1 cellular context compared by ENCODE assay signal in genomic region chr4:112231779-112232713, GRCh38.
A peak's percentile ranks its signal among the peaks of the same experiment; 100 is the strongest.
TF ChIP-seq lines count a peak whose summit lies in the region.

Gene AP1AR (plus strand): TSS chr4:112231787. CDS start chr4:112232092, 305 bp downstream.

TF ChIP-seq in HepG2, 621 proteins besides CTCF, POLR2A, EP300 and RAD21 (continued from another document and continues in another):
- no peak for TF ChIP-seq MLXIP (CRISPR knock-in tag; IDR thresholded peaks at IDR 0.05; ENCODE audit: borderline replicate concordance)
- TF ChIP-seq ZNF850 (CRISPR knock-in tag; conservative IDR thresholded peaks at IDR 0.05) = peak; percentile 79; the same call in 1 of the 2 replicates
- no peak for TF ChIP-seq ADNP (CRISPR knock-in tag; IDR thresholded peaks at IDR 0.05)
- 0 out of 2 replicates have a peak, but pooled peaks have one; percentile 64 for TF ChIP-seq NFE2L1 (CRISPR knock-in tag; IDR thresholded peaks at IDR 0.05; ENCODE audit: borderline replicate concordance)
- TF ChIP-seq ZNF142 (CRISPR knock-in tag; IDR thresholded peaks at IDR 0.05) = peak; percentile 64; the same call in 1 of the 2 replicates
- no peak for TF ChIP-seq ZBTB3 (CRISPR knock-in tag; IDR thresholded peaks at IDR 0.05; ENCODE audit: borderline replicate concordance, low read depth)
- no peak for TF ChIP-seq ZSCAN9 (CRISPR knock-in tag; IDR thresholded peaks at IDR 0.05; ENCODE audit: borderline replicate concordance)
- TF ChIP-seq ZNF639 (CRISPR knock-in tag; conservative IDR thresholded peaks at IDR 0.05) = peak; percentile 31; the same call in 1 of the 2 replicates
- TF ChIP-seq TFE3 (CRISPR knock-in tag; IDR thresholded peaks at IDR 0.05) = no peak
- no peak for TF ChIP-seq TBL1XR1 (IDR thresholded peaks at IDR 0.05; ENCODE audit: borderline replicate concordance, low read length, partially characterized antibody)
- TF ChIP-seq ZNF468 (CRISPR knock-in tag; IDR thresholded peaks at IDR 0.05) = no peak; the same call in 1 of the 2 replicates
- peak; percentile 99 for TF ChIP-seq ZNF558 (CRISPR knock-in tag; IDR thresholded peaks at IDR 0.05; ENCODE audit: borderline replicate concordance)
- TF ChIP-seq MTA1 (CRISPR knock-in tag; IDR thresholded peaks at IDR 0.05; ENCODE audit: borderline replicate concordance) = no peak
- TF ChIP-seq POGK (CRISPR knock-in tag; conservative IDR thresholded peaks at IDR 0.05) = no peak; the same call in 1 of the 2 replicates
- peak; percentile 66 for TF ChIP-seq TGIF2 (CRISPR knock-in tag; IDR thresholded peaks at IDR 0.05)
- peak; percentile 86 for TF ChIP-seq THAP7 (CRISPR knock-in tag; IDR thresholded peaks at IDR 0.05)
- no peak for TF ChIP-seq FOXA1 (IDR thresholded peaks at IDR 0.05)
- peak; percentile 20 for TF ChIP-seq FOXA1 (CRISPR knock-in tag; IDR thresholded peaks at IDR 0.05)
- TF ChIP-seq EEA1 (CRISPR knock-in tag; IDR thresholded peaks at IDR 0.05; ENCODE audit: borderline replicate concordance) = no peak
- TF ChIP-seq MNT (IDR thresholded peaks at IDR 0.05) = no peak
- TF ChIP-seq KMT2B (CRISPR knock-in tag; IDR thresholded peaks at IDR 0.05) = peak; percentile 49; the same call in 1 of the 2 replicates
- TF ChIP-seq NFKBIZ (CRISPR knock-in tag; IDR thresholded peaks at IDR 0.05) = peak; percentile 31; the same call in 1 of the 2 replicates
- 0 out of 2 replicates have a peak, but pooled peaks have one; percentile 79 for TF ChIP-seq ZNF251 (CRISPR knock-in tag; IDR thresholded peaks at IDR 0.05)
- TF ChIP-seq FOXP4 (CRISPR knock-in tag; IDR thresholded peaks at IDR 0.05) = 0 out of 2 replicates have a peak, but pooled peaks have one; percentile 47
- TF ChIP-seq NBN (conservative IDR thresholded peaks at IDR 0.05) = no peak
- TF ChIP-seq ZZZ3 (CRISPR knock-in tag; IDR thresholded peaks at IDR 0.05; ENCODE audit: borderline replicate concordance) = no peak
- no peak for TF ChIP-seq THAP11 (CRISPR knock-in tag; IDR thresholded peaks at IDR 0.05)
- TF ChIP-seq ZC3H4 (CRISPR knock-in tag; IDR thresholded peaks at IDR 0.05; ENCODE audit: borderline replicate concordance) = peak; percentile 94
- peak; percentile 96 for TF ChIP-seq HDAC1 (CRISPR knock-in tag; IDR thresholded peaks at IDR 0.05)
- no peak for TF ChIP-seq CREB1 (IDR thresholded peaks at IDR 0.05)
- peak; percentile 35; the same call in 1 of the 2 replicates for TF ChIP-seq CREB1 (CRISPR knock-in tag; IDR thresholded peaks at IDR 0.05)
- TF ChIP-seq CCAR2 (optimal IDR thresholded peaks at IDR 0.05; ENCODE audit: low read depth, low read length) = no peak
- TF ChIP-seq ETS1 (CRISPR knock-in tag; IDR thresholded peaks at IDR 0.05) = no peak
- no peak for TF ChIP-seq ZNF205 (CRISPR knock-in tag; IDR thresholded peaks at IDR 0.05)
- no peak; the same call in 1 of the 2 replicates for TF ChIP-seq ZNF12 (CRISPR knock-in tag; IDR thresholded peaks at IDR 0.05)
- no peak for TF ChIP-seq NPAS2 (CRISPR knock-in tag; IDR thresholded peaks at IDR 0.05; ENCODE audit: borderline replicate concordance)
- no peak for TF ChIP-seq FUBP1 (CRISPR knock-in tag; IDR thresholded peaks at IDR 0.05; ENCODE audit: borderline replicate concordance)
